ENCODE assay signal across 19 cellular contexts in genomic region chr2:160268382-160268781, GRCh38.
DNase-seq lines count a peak whose midpoint lies in the region; ATAC-seq, FAIRE-seq and TF ChIP-seq lines count a peak whose summit lies in the region.
"Had no signal": no experiment of that assay in that cellular context is flagged by ENCODE, and none has a peak within 500 bp of the region (broad histone marks: within the 10 kb centered on the region; RNA-seq: fewer than 3 reads in every experiment).

No MANE protein-coding gene starts in this region.

- H3K36me3 ChIP-seq in astrocyte (ENCODE audit: insufficient read depth, low read length) (peaks cover 4% of the 10 kb centered on the region), mesenchymal stem cell (ENCODE audit: control insufficient read depth in 1 of 2, insufficient read depth in 2 of 2, low read depth in 1 of 2, low read length in 2 of 2) (peaks cover 16 to 27% of the 10 kb centered on the region in 2 experiments), subcutaneous abdominal adipose tissue (ENCODE audit: control insufficient read depth in 5 of 5, insufficient read depth in 5 of 5, low read length in 5 of 5) (peaks cover 5 to 12% (median 10%) of the 10 kb centered on the region in 5 donors)

- no peak overlapping the region for H4K91ac ChIP-seq in mesenchymal stem cell (ENCODE audit: low read length)

- no peak overlapping the region for H3K18ac ChIP-seq in mesenchymal stem cell (ENCODE audit: low read depth in 1 of 2, low read length in 2 of 2)

- no peak overlapping the region for H3K4me2 ChIP-seq in astrocyte (ENCODE audit: low read length)
- H3K4me2 ChIP-seq in mesenchymal stem cell (ENCODE audit: low read length, poor library complexity, severe bottlenecking), result no peak overlapping the region

- H2BK12ac ChIP-seq in mesenchymal stem cell (ENCODE audit: low read length in 2 of 2), result no peak overlapping the region

- H3K23ac ChIP-seq in mesenchymal stem cell (ENCODE audit: low read length in 2 of 2), result no peak overlapping the region

- no peak overlapping the region for H3K14ac ChIP-seq in mesenchymal stem cell (ENCODE audit: low read length in 2 of 2)

- peaks cover 31% of the 10 kb centered on the region for H3K36me3 Mint-ChIP-seq in HFFc6 (ENCODE audit: low read depth)
- peaks cover 27% of the 10 kb centered on the region for H3K36me3 Mint-ChIP-seq in astrocyte (ENCODE audit: low read depth, unreplicated experiment)
- H3K36me3 Mint-ChIP-seq: activated naive CD4-positive, alpha-beta T cell treated with anti-CD3 and anti-CD28 coated beads, Interleukin-2, amount 50 U/mL, for 24 hours had no signal

- no peak for ATAC-seq in GM19452 (IDR thresholded peaks at IDR 0.05; ENCODE audit: unreplicated experiment)
- no peak for ATAC-seq in HG03095 (IDR thresholded peaks at IDR 0.05; ENCODE audit: unreplicated experiment)
- ATAC-seq: stimulated activated effector memory CD8-positive, alpha-beta T cell treated with anti-CD3 and anti-CD28 coated beads, Interleukin-12 subunit alpha, Interleukin-12 subunit beta, amount 100 ng/mL, for 72 hours had no signal

- H2BK15ac ChIP-seq in mesenchymal stem cell (ENCODE audit: low read depth, poor library complexity, severe bottlenecking), result no peak overlapping the region

- no peak for DNase-seq in HFFc6
- DNase-seq in astrocyte (ENCODE audit: low read depth), result no peak
- no peak for DNase-seq in mesenchymal stem cell
- DNase-seq in NCI-H446 treated with DMSO at 0.1 percent for 48 hours (lab: John Stamatoyannopoulos, UW), result no peak
- DNase-seq: activated CD8-positive, alpha-beta memory T cell treated with anti-CD3 and anti-CD28 coated beads for 24 hours; AML-193; cortex of kidney; immature natural killer cell; NCI-H1436; NCI-H526 had no signal

- H3K9me3 Mint-ChIP-seq in HFFc6 (no peaks in the 10 kb centered on the region), astrocyte (ENCODE audit: unreplicated experiment) (peaks cover 3% of the 10 kb centered on the region)
- H3K9me3 Mint-ChIP-seq: activated naive CD4-positive, alpha-beta T cell treated with anti-CD3 and anti-CD28 coated beads, Interleukin-2, amount 50 U/mL, for 24 hours; immature natural killer cell; stimulated activated effector memory CD8-positive, alpha-beta T cell treated with anti-CD3 and anti-CD28 coated beads, Interleukin-12 subunit alpha, Interleukin-12 subunit beta, amount 100 ng/mL, for 72 hours had no signal

- no peaks in the 10 kb centered on the region for H3K9me3 ChIP-seq in astrocyte (ENCODE audit: insufficient read depth, low read depth, low read length)
- H3K9me3 ChIP-seq in mesenchymal stem cell (ENCODE audit: control insufficient read depth, low read length), result no peaks in the 10 kb centered on the region
- no peaks in the 10 kb centered on the region for H3K9me3 ChIP-seq in subcutaneous abdominal adipose tissue (ENCODE audit: control insufficient read depth in 5 of 5, low read length in 5 of 5)
- H3K9me3 ChIP-seq: tibial nerve had no signal

- H3K4me3 Mint-ChIP-seq in HFFc6 (no peak overlapping the region; the same call in 1 of the 2 replicates), astrocyte (ENCODE audit: unreplicated experiment) (peak overlapping the region; percentile 12)

- H3K4me3 ChIP-seq in astrocyte (ENCODE audit: insufficient read depth, low read depth, low read length), result no peak overlapping the region
- no peak overlapping the region for H3K4me3 ChIP-seq in mesenchymal stem cell (ENCODE audit: insufficient read depth in 1 of 2, low read depth in 1 of 2, low read length in 2 of 2)
- H3K4me3 ChIP-seq in subcutaneous abdominal adipose tissue (ENCODE audit: low read depth in 1 of 5, low read length in 5 of 5), result no peak overlapping the region
- H3K4me3 ChIP-seq: lung, tibial nerve had no signal

- H3K27me3 ChIP-seq in astrocyte (ENCODE audit: insufficient read depth, low read length) (no peaks in the 10 kb centered on the region), mesenchymal stem cell (ENCODE audit: control insufficient read depth in 1 of 2, insufficient read depth in 1 of 2, low read length in 2 of 2) (no peaks in the 10 kb centered on the region), subcutaneous abdominal adipose tissue (ENCODE audit: control insufficient read depth in 5 of 5, insufficient read depth in 4 of 5, low read length in 5 of 5) (no peaks in the 10 kb centered on the region)
- H3K27me3 ChIP-seq: tibial nerve had no signal

- peaks cover 14% of the 10 kb centered on the region for H3K27me3 Mint-ChIP-seq in HFFc6 (ENCODE audit: insufficient read depth)
- H3K27me3 Mint-ChIP-seq in astrocyte (ENCODE audit: low read depth, unreplicated experiment), result no peaks in the 10 kb centered on the region
- H3K27me3 Mint-ChIP-seq: activated naive CD4-positive, alpha-beta T cell treated with anti-CD3 and anti-CD28 coated beads, Interleukin-2, amount 50 U/mL, for 24 hours had no signal

- H3K4me1 ChIP-seq in astrocyte (ENCODE audit: insufficient read depth, low read length), result peaks cover 25% of the 10 kb centered on the region
- peaks cover 19% of the 10 kb centered on the region for H3K4me1 ChIP-seq in mesenchymal stem cell (ENCODE audit: control insufficient read depth, insufficient read depth, low read depth, low read length)
- H3K4me1 ChIP-seq in subcutaneous abdominal adipose tissue (ENCODE audit: control insufficient read depth in 5 of 5, insufficient read depth in 5 of 5, low read length in 5 of 5), result peaks cover 0 to 32% (median 31%) of the 10 kb centered on the region in 5 donors

- no peaks in the 10 kb centered on the region for H3K79me2 ChIP-seq in astrocyte (ENCODE audit: insufficient read depth, low read length)

- H3K4ac ChIP-seq in mesenchymal stem cell (ENCODE audit: low read depth in 1 of 2, low read length in 2 of 2), result no peak overlapping the region

- H3K9ac ChIP-seq in astrocyte (ENCODE audit: low read length) (no peak overlapping the region), mesenchymal stem cell (ENCODE audit: low read length) (peak overlapping the region; percentile 22), subcutaneous abdominal adipose tissue (ENCODE audit: low read length in 5 of 5) (peak overlapping the region in 2 of 5 donors; percentile 25 to 85)

- TF ChIP-seq CTCF in HFFc6 (IDR thresholded peaks at IDR 0.05), result no peak
- TF ChIP-seq CTCF in astrocyte (IDR thresholded peaks at IDR 0.05; ENCODE audit: insufficient read depth, low read depth, low read length), result no peak

- H2AFZ ChIP-seq in astrocyte (ENCODE audit: low read depth, low read length) (no peak overlapping the region), mesenchymal stem cell (ENCODE audit: low read depth, low read length) (no peak overlapping the region)

- H2BK120ac ChIP-seq in mesenchymal stem cell (ENCODE audit: low read depth, low read length), result no peak overlapping the region

- H3K79me1 ChIP-seq in mesenchymal stem cell (replicated peaks; ENCODE audit: low read length, poor library complexity, severe bottlenecking), result peaks cover 3% of the 10 kb centered on the region

- H2BK5ac ChIP-seq in mesenchymal stem cell (ENCODE audit: low read depth, low read length, poor library complexity, severe bottlenecking), result no peak overlapping the region

- no peak overlapping the region for H4K8ac ChIP-seq in mesenchymal stem cell (ENCODE audit: low read length)

- H3K27ac Mint-ChIP-seq in HFFc6 (peak overlapping the region; percentile 96), astrocyte (ENCODE audit: unreplicated experiment) (peak overlapping the region; percentile 95)
- H3K27ac Mint-ChIP-seq: stimulated activated effector memory CD8-positive, alpha-beta T cell treated with anti-CD3 and anti-CD28 coated beads, Interleukin-12 subunit alpha, Interleukin-12 subunit beta, amount 100 ng/mL, for 72 hours had no signal

- H4K20me1 ChIP-seq in astrocyte (ENCODE audit: insufficient read depth, low read length), result no peaks in the 10 kb centered on the region

- peak overlapping the region; percentile 73 for H2AK5ac ChIP-seq in mesenchymal stem cell (ENCODE audit: low read length, severe bottlenecking)

- peaks cover 58% of the 10 kb centered on the region for H3K4me1 Mint-ChIP-seq in HFFc6 (ENCODE audit: low read depth)
- H3K4me1 Mint-ChIP-seq in astrocyte (ENCODE audit: low read depth, unreplicated experiment), result peaks cover 69% of the 10 kb centered on the region

- H3K27ac ChIP-seq in astrocyte (ENCODE audit: low read depth, low read length) (no peak overlapping the region), mesenchymal stem cell (ENCODE audit: low read length, poor library complexity, severe bottlenecking) (peak overlapping the region; percentile 38), subcutaneous abdominal adipose tissue (ENCODE audit: low read depth, low read length) (peak overlapping the region; percentile 99)
- H3K27ac ChIP-seq: RWPE1 had no signal

- FAIRE-seq in astrocyte (lab: Jason Lieb, UNC), result no peak
- FAIRE-seq: endometrium had no signal
